Comparison of ENCODE assay signal across 8 cellular contexts in the genomic region with DNA sequence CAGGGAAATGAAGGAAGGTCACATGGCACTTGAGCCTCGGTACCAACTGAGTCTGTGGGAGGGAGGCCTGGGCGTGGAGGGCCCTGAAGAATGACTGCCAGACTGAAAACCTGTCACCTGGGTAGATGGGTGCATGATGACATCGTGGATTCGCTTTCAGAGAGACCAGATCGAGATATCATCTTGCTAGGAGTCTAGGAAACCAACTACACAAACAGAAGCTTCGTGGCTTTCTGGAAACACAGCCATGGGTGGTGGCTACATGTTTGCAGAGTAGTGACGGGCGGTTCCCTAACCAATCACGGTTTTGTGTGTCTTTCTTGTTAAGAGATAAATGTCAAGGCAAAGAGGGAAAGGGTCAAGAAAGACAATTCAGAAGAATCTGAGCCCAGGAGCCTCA.
DNase-seq lines count a peak whose midpoint lies in the region; ATAC-seq lines count a peak whose summit lies in the region.

No MANE protein-coding gene starts in this region.

- DNase-seq in activated effector memory CD4-positive, alpha-beta T cell treated with Interleukin-2 at 50 U/mL for 16 hours, result peak; percentile 19
- peak; percentile 69 to 71 for DNase-seq in stimulated activated CD8-positive, alpha-beta memory T cell treated with anti-CD3 and anti-CD28 coated beads, Interleukin-15, amount 100 ng/mL, for 48 hours (ENCODE audit: low read depth in 2 of 2)
- DNase-seq in NK-92 treated with Interleukin-12 subunit alpha and Interleukin-12 subunit beta, amount 100 ng/mL, for 24 hours (lab: John Stamatoyannopoulos, UW), result no peak
- DNase-seq in NCI-H446 (lab: John Stamatoyannopoulos, UW) (no peak), NCI-H2029 (lab: John Stamatoyannopoulos, UW) (no peak), inferior parietal cortex (ENCODE audit: extremely low spot score) (no peak)

- peak; percentile 31 for ATAC-seq in GM19467 (IDR thresholded peaks at IDR 0.05; ENCODE audit: unreplicated experiment)
- peak; percentile 29 for ATAC-seq in HG03439 (IDR thresholded peaks at IDR 0.05; ENCODE audit: unreplicated experiment)

Comparison
In these comparisons a context has a peak if more than half of its experiments do, and no peak if none do; other contexts are left out.
1. DNase-seq: peak in activated effector memory CD4-positive, alpha-beta T cell treated with Interleukin-2 at 50 U/mL for 16 hours (single experiment) and stimulated activated CD8-positive, alpha-beta memory T cell treated with anti-CD3 and anti-CD28 coated beads, Interleukin-15, amount 100 ng/mL, for 48 hours (2 of 2); none in NK-92 treated with Interleukin-12 subunit alpha and Interleukin-12 subunit beta, amount 100 ng/mL, for 24 hours (single experiment), NCI-H446 (0 of 2), NCI-H2029 (single experiment) and inferior parietal cortex (single experiment).